Comparison of ENCODE assay signal across 9 cellular contexts in the genomic region with DNA sequence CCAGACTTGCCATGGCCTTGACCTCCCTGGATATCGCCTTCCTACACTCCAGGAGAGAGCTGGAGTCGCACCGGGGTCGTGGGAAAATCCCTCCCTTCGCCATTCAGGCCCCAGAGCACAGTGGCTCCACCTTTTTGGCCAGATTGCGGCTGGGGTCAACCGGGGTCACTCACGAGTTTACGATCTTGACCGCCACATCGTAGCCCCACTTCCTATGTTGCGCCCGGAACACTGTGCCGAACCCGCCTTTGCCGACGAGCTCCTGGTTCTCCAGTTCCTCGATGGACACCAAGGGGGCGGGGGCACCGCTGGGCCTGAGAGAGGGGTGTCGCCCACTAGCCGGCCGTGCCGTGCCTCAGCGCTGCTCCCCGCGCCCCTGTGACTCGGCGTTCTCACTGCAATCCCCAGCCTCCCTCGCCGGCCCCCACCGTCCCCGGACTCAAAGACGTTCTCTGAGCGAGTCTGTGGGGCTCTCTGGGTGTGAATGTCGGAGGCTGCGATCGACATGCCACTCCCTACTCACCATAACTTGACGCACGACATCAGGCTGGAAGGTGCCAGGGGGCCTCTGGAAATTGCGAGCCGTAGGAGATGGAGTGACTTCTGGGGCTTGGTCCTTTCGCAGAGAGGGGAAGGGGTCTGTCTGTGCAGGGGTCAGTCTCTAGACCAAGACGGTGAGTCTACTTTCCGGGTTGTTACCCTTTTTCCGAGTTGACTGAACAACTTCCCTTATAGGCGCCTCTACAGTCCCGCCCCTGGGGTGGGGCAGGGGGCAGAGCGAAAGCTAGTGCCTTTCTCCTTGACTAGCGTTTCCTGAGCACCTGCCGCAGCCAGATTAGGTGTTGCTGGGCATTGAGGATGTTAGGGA. TPM values are rescaled to one million over a fixed set of nuclear protein-coding genes. Genes with fewer than 3 reads are reported as not detected.
A peak's percentile ranks its signal among the peaks of the same experiment; 100 is the strongest.
DNase-seq lines count a peak whose midpoint lies in the region; ATAC-seq and TF ChIP-seq lines count a peak whose summit lies in the region.
"Had no signal": no experiment of that assay in that cellular context is flagged by ENCODE, and none has a peak within 500 bp of the region (broad histone marks: within the 10 kb centered on the region; RNA-seq: fewer than 3 reads in every experiment).

A gene (minus strand): TSS at position 708 of the 868 bp plus-strand sequence. CDS start 165 bp downstream, at position 543.

- TSS peak; percentile 71 for BruUV-seq in OCI-LY7 (replicated peaks; lab: Mats Ljungman, UMichigan)

- H2AFZ ChIP-seq in OCI-LY7 (ENCODE audit: low read length), result peak within 1 kb of the TSS; percentile 87

- POLR2A ChIA-PET in OCI-LY7 (lab: Charles Lee), result interaction anchor here (0.9 to 2.6 kb wide), 8 partner anchors 12 to 103 kb away, joined by 3 to 6 read pairs (median 4); a partner anchor contains a TSS

- no peaks in the 10 kb centered on the region for H3K9me2 ChIP-seq in OCI-LY7 (ENCODE audit: insufficient read depth, low read length)

- H3K9me3 ChIP-seq in OCI-LY7 (ENCODE audit: low read length), result no peaks in the 10 kb centered on the region

- no peaks in the 10 kb centered on the region for H3K79me2 ChIP-seq in OCI-LY7 (ENCODE audit: insufficient read depth, low read depth, low read length)

- no peaks in the 10 kb centered on the region for H3K36me3 ChIP-seq in OCI-LY7 (ENCODE audit: insufficient read depth, low read length)

- no peaks in the 10 kb centered on the region for H3K9me3 Mint-ChIP-seq in activated naive CD4-positive, alpha-beta T cell treated with anti-CD3 and anti-CD28 coated beads, Interleukin-2, amount 50 U/mL, for 72 hours

- ATAC-seq in HG02610 (IDR thresholded peaks at IDR 0.05; ENCODE audit: unreplicated experiment), result peak; percentile 87
- peak; percentile 92 to 93 for ATAC-seq in activated naive CD4-positive, alpha-beta T cell treated with anti-CD3 and anti-CD28 coated beads, Interleukin-2, amount 50 U/mL, for 72 hours

- H3K4me1 ChIP-seq in OCI-LY7 (ENCODE audit: insufficient read depth, low read length, poor library complexity, severe bottlenecking), result peaks cover 14% of the 10 kb centered on the region

- CTCF ChIA-PET in OCI-LY7 (lab: Charles Lee; ENCODE audit: unreplicated experiment), result interaction anchor here (1.2 to 3.6 kb wide), 4 partner anchors 23 to 92 kb away, joined by 3 to 16 read pairs (median 4); no protein-coding TSS in a partner anchor

- intact Hi-C loops in OCI-LY7 (cut with micrococcal nuclease; ENCODE audit: unreplicated experiment), result loop anchor here (10.0 kb wide), 1 partner anchor 335 kb away; no protein-coding TSS in a partner anchor

- H3K4me3 ChIP-seq in GM12875 (ENCODE audit: low read depth, low read length) (peak within 1 kb of the TSS; percentile 48), OCI-LY7 (ENCODE audit: low read depth, low read length, poor library complexity, severe bottlenecking) (peak within 1 kb of the TSS; percentile 71)

- H3K27ac Mint-ChIP-seq in activated naive CD4-positive, alpha-beta T cell treated with anti-CD3 and anti-CD28 coated beads, Interleukin-2, amount 50 U/mL, for 72 hours, result peak within 1 kb of the TSS; percentile 50 to 76

- no peak for TF ChIP-seq CTCF in GM12875 (IDR thresholded peaks at IDR 0.05; ENCODE audit: borderline replicate concordance, insufficient read depth, low read depth, low read length)
- no peak for TF ChIP-seq CTCF in OCI-LY7 (conservative IDR thresholded peaks at IDR 0.05; ENCODE audit: low read length)

- no peaks in the 10 kb centered on the region for H4K20me1 ChIP-seq in OCI-LY7 (ENCODE audit: insufficient read depth, low read length)

- H3K36me3 Mint-ChIP-seq in activated naive CD4-positive, alpha-beta T cell treated with anti-CD3 and anti-CD28 coated beads, Interleukin-2, amount 50 U/mL, for 72 hours, result peaks cover 0 to 5% of the 10 kb centered on the region in 2 donors

- DNase-seq in OCI-LY7 (ENCODE audit: low spot score), result peak; percentile 70
- DNase-seq in activated naive CD4-positive, alpha-beta T cell treated with anti-CD3 and anti-CD28 coated beads, Interleukin-2, amount 50 U/mL, for 72 hours (ENCODE audit: low spot score in 2 of 2), result peak in 1 of 2 donors; percentile 70
- peak; percentile 60 for DNase-seq in iPS-NIHi7 (ENCODE audit: extremely low spot score)
- DNase-seq in stimulated activated CD4-positive, alpha-beta T cell treated with anti-CD3 and anti-CD28 coated beads, Interleukin-2, amount 100 ng/mL, for 48 hours, result peak; percentile 52 to 57
- no peak for DNase-seq in cerebellum (ENCODE audit: low spot score)
- DNase-seq in NCI-H2227 treated with DMSO at 0.1 percent for 48 hours (lab: John Stamatoyannopoulos, UW), result no peak

- no peak within 1 kb of the TSS for H3K27ac ChIP-seq in OCI-LY7 (ENCODE audit: low read depth, low read length, poor library complexity, severe bottlenecking)
- H3K27ac ChIP-seq: KMS-11 had no signal

- H3K4me2 ChIP-seq in OCI-LY7 (ENCODE audit: low read length), result peak within 1 kb of the TSS; percentile 75
- H3K4me2 ChIP-seq: KMS-11 had no signal

RNA-seq across cellular contexts. Expression of the gene that starts here (rescaled TPM):
- 8.1 and 13.8 TPM in 2 replicates for total RNA-seq in OCI-LY7 (2014; rRNA removed; shearing (Covaris generic))
- total RNA-seq in OCI-LY7 (2022) (14.5 and 18.8 TPM in 2 replicates), cerebellum (1.2 TPM)
- total RNA-seq in activated naive CD4-positive, alpha-beta T cell treated with anti-CD3 and anti-CD28 coated beads, Interleukin-2, amount 50 U/mL, for 72 hours, result 10 to 100 TPM; 11.1 to 11.8 TPM

Comparison
In these comparisons a context has a peak if more than half of its experiments do, and no peak if none do; other contexts are left out.
1. DNase-seq: peak in OCI-LY7 (single experiment), iPS-NIHi7 (single experiment) and stimulated activated CD4-positive, alpha-beta T cell treated with anti-CD3 and anti-CD28 coated beads, Interleukin-2, amount 100 ng/mL, for 48 hours (2 of 2); none in cerebellum (single experiment) and NCI-H2227 treated with DMSO at 0.1 percent for 48 hours (single experiment).